3 cellular contexts compared by ENCODE assay signal in the genomic region with DNA sequence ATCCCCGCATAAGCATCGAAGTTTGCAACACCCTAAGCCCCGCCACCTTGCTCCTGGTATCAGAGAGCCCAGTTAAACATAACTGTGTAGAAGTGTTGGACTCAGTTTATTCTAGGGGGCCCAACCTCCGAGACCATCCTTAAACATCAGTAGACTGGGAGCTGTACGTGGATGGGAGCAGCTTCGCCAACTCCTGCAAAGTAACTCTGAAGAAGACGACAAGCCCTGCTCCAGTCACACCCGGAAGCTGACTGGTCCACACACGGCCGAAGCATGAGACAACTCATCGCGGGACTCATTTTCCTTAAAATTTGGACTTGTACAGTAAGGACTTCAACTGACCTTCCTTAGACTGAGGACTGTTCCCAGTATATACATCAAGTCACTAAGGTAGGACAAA. TPM values are rescaled to one million over a fixed set of nuclear protein-coding genes. Genes with fewer than 3 reads are reported as not detected.
"Had no signal": no experiment of that assay in that cellular context is flagged by ENCODE, and none has a peak within 500 bp of the region (broad histone marks: within the 10 kb centered on the region; RNA-seq: fewer than 3 reads in every experiment).

No MANE protein-coding gene starts in this region.

RNA-seq across cellular contexts. Expression of a gene that starts 8.5 kb away (rescaled TPM):
- total RNA-seq: activated CD8-positive, alpha-beta memory T cell treated with anti-CD3 and anti-CD28 coated beads for 36 hours; aorta; Right ventricle myocardium superior had no signal
- polyA plus RNA-seq: aorta had no signal
